Comparison of ENCODE assay signal across 10 cellular contexts in genomic region chr13:52848455-52849190, GRCh38. TPM values are rescaled to one million over a fixed set of nuclear protein-coding genes. Genes with fewer than 3 reads are reported as not detected.
A peak's percentile ranks its signal among the peaks of the same experiment; 100 is the strongest.
DNase-seq lines count a peak whose midpoint lies in the region; ATAC-seq and TF ChIP-seq lines count a peak whose summit lies in the region.
"Had no signal": no experiment of that assay in that cellular context is flagged by ENCODE, and none has a peak within 500 bp of the region (broad histone marks: within the 10 kb centered on the region; RNA-seq: fewer than 3 reads in every experiment).

Gene PCDH8, minus strand, starts transcription at chr13:52848640. Its CDS starts 204 bp downstream, at chr13:52848436.

- ATAC-seq in GM21515 (IDR thresholded peaks at IDR 0.05; ENCODE audit: unreplicated experiment) (no peak), HG02884 (IDR thresholded peaks at IDR 0.05; ENCODE audit: unreplicated experiment) (no peak), GM19463 (IDR thresholded peaks at IDR 0.05; ENCODE audit: unreplicated experiment) (no peak)

- H3K27me3 Mint-ChIP-seq in osteocyte (ENCODE audit: unreplicated experiment), result peaks cover 53% of the 10 kb centered on the region

- H3K4me1 Mint-ChIP-seq in osteocyte (ENCODE audit: unreplicated experiment), result peaks cover 25% of the 10 kb centered on the region

- peak; percentile 95 for DNase-seq in H7
- DNase-seq in NCI-H345 (lab: John Stamatoyannopoulos, UW), result peak; percentile 87
- peak; percentile 27 for DNase-seq in dermis blood vessel endothelial cell
- DNase-seq in osteocyte (ENCODE audit: extremely low spot score, unreplicated experiment), result no peak
- no peak for DNase-seq in HCEC 1CT
- DNase-seq: NK-92 treated with Interleukin-12 subunit alpha and Interleukin-12 subunit beta, amount 100 ng/mL, for 24 hours; transverse colon had no signal

- H3K36me3 Mint-ChIP-seq in osteocyte (ENCODE audit: unreplicated experiment), result no peaks in the 10 kb centered on the region

- no peak within 1 kb of the TSS for H3K27ac Mint-ChIP-seq in osteocyte (ENCODE audit: unreplicated experiment)

- TF ChIP-seq CTCF in osteocyte (IDR thresholded peaks at IDR 0.05), result no peak

- peaks cover 6% of the 10 kb centered on the region for H3K9me3 Mint-ChIP-seq in osteocyte (ENCODE audit: unreplicated experiment)

- no peaks in the 10 kb centered on the region for H3K36me3 ChIP-seq in H7 (replicated peaks; ENCODE audit: control insufficient read depth, insufficient read depth, low read length)
- H3K36me3 ChIP-seq: transverse colon had no signal

- peaks cover 58% of the 10 kb centered on the region for H3K27me3 ChIP-seq in H7 (ENCODE audit: control insufficient read depth, insufficient read depth, low read length)

- peak within 1 kb of the TSS; percentile 34 for H3K4me3 ChIP-seq in H7 (ENCODE audit: insufficient read depth, low read depth, low read length)

- peak within 1 kb of the TSS; percentile 27 for H3K4me3 Mint-ChIP-seq in osteocyte (ENCODE audit: unreplicated experiment)

RNA-seq across cellular contexts. Expression of gene PCDH8, which starts in this region (rescaled TPM):
- total RNA-seq in H7 (2014; rRNA removed; shearing (Covaris generic)), result 0.83 and 1.6 TPM in 2 replicates
- total RNA-seq in dermis blood vessel endothelial cell (under 0.01 TPM in 1 of 2 replicates, not detected in the other), osteocyte (not detected in 2 replicates)

Comparison
In these comparisons a context has a peak if more than half of its experiments do, and no peak if none do; other contexts are left out.
1. Peak in DNase-seq in dermis blood vessel endothelial cell; RNA of the gene not detected or under 1 TPM.
2. DNase-seq: peak in H7 (single experiment) and NCI-H345 (single experiment); none in osteocyte (single experiment) and HCEC 1CT (single experiment).